ENCODE assay signal across 8 cellular contexts in genomic region chr13:20566424-20566916, GRCh38. TPM values are rescaled to one million over a fixed set of nuclear protein-coding genes. Genes with fewer than 3 reads are reported as not detected.
DNase-seq lines count a peak whose midpoint lies in the region; ATAC-seq and TF ChIP-seq lines count a peak whose summit lies in the region.

No MANE protein-coding gene starts in this region.

- peaks cover 8% of the 10 kb centered on the region for H3K9me3 Mint-ChIP-seq in activated naive CD4-positive, alpha-beta T cell treated with anti-CD3 and anti-CD28 coated beads, Interleukin-2, amount 10 ng/mL, durations not matched to agents 7 days and 5 days
- peaks cover 6% of the 10 kb centered on the region for H3K9me3 Mint-ChIP-seq in activated naive CD8-positive, alpha-beta T cell treated with anti-CD3 and anti-CD28 coated beads, Interleukin-2, amount 10 ng/mL, durations not matched to agents 7 days and 5 days

- H3K27me3 Mint-ChIP-seq in activated naive CD4-positive, alpha-beta T cell treated with anti-CD3 and anti-CD28 coated beads, Interleukin-2, amount 10 ng/mL, durations not matched to agents 7 days and 5 days, result no peaks in the 10 kb centered on the region
- peaks cover 2% of the 10 kb centered on the region for H3K27me3 Mint-ChIP-seq in activated naive CD8-positive, alpha-beta T cell treated with anti-CD3 and anti-CD28 coated beads, Interleukin-2, amount 10 ng/mL, durations not matched to agents 7 days and 5 days

- H3K27ac Mint-ChIP-seq in activated naive CD4-positive, alpha-beta T cell treated with anti-CD3 and anti-CD28 coated beads, Interleukin-2, amount 10 ng/mL, durations not matched to agents 7 days and 5 days, result peak overlapping the region; percentile 83
- H3K27ac Mint-ChIP-seq in activated naive CD8-positive, alpha-beta T cell treated with anti-CD3 and anti-CD28 coated beads, Interleukin-2, amount 10 ng/mL, durations not matched to agents 7 days and 5 days, result peak overlapping the region; percentile 90

- CTCF ChIA-PET in activated naive CD4-positive, alpha-beta T cell treated with anti-CD3 and anti-CD28 coated beads, Interleukin-2, amount 10 ng/mL, durations not matched to agents 7 days and 5 days (lab: Charles Lee), result no interaction called here

- H3K36me3 ChIP-seq in right atrium auricular region, result no peaks in the 10 kb centered on the region

- intact Hi-C loops in sciatic nerve (cut with DNase I), result no loop called here

- peak; percentile 3 for ATAC-seq in HG02763 (IDR thresholded peaks at IDR 0.05; ENCODE audit: unreplicated experiment)
- peak; percentile 68 for ATAC-seq in activated naive CD8-positive, alpha-beta T cell treated with anti-CD3 and anti-CD28 coated beads, Interleukin-2, amount 10 ng/mL, durations not matched to agents 7 days and 5 days (ENCODE audit: low read depth)
- peak; percentile 79 for ATAC-seq in sciatic nerve

- H3K4me3 ChIP-seq in right atrium auricular region, result peak overlapping the region; percentile 52 to 79

- H3K36me3 Mint-ChIP-seq in activated naive CD4-positive, alpha-beta T cell treated with anti-CD3 and anti-CD28 coated beads, Interleukin-2, amount 10 ng/mL, durations not matched to agents 7 days and 5 days, result peaks cover 12% of the 10 kb centered on the region
- peaks cover 9% of the 10 kb centered on the region for H3K36me3 Mint-ChIP-seq in activated naive CD8-positive, alpha-beta T cell treated with anti-CD3 and anti-CD28 coated beads, Interleukin-2, amount 10 ng/mL, durations not matched to agents 7 days and 5 days

- no peak for TF ChIP-seq CTCF in right atrium auricular region (IDR thresholded peaks at IDR 0.05)

- H3K4me1 Mint-ChIP-seq in activated naive CD4-positive, alpha-beta T cell treated with anti-CD3 and anti-CD28 coated beads, Interleukin-2, amount 10 ng/mL, durations not matched to agents 7 days and 5 days, result peaks cover 15% of the 10 kb centered on the region
- H3K4me1 Mint-ChIP-seq in activated naive CD8-positive, alpha-beta T cell treated with anti-CD3 and anti-CD28 coated beads, Interleukin-2, amount 10 ng/mL, durations not matched to agents 7 days and 5 days, result peaks cover 14% of the 10 kb centered on the region

- H3K27ac ChIP-seq in right atrium auricular region, result peak overlapping the region; percentile 94 to 95

- POLR2A ChIA-PET in activated naive CD8-positive, alpha-beta T cell treated with anti-CD3 and anti-CD28 coated beads, Interleukin-2, amount 10 ng/mL, durations not matched to agents 7 days and 5 days (lab: Charles Lee), result interaction anchor here (0.6 to 1.1 kb wide), 2 partner anchors 41 to 338 kb away, joined by 3 read pairs; partner anchors contain the start of gene CRYL1

- DNase-seq in activated naive CD4-positive, alpha-beta T cell treated with anti-CD3 and anti-CD28 coated beads, Interleukin-2, amount 10 ng/mL, durations not matched to agents 7 days and 5 days, result no peak
- DNase-seq in activated naive CD4-positive, alpha-beta T cell treated with Interleukin-2 at 50 U/mL for 16 hours, result no peak
- DNase-seq in NCI-H2171 (lab: John Stamatoyannopoulos, UW), result peak; percentile 58
- DNase-seq in activated naive CD8-positive, alpha-beta T cell treated with anti-CD3 and anti-CD28 coated beads, Interleukin-2, amount 10 ng/mL, durations not matched to agents 7 days and 5 days, result no peak
- DNase-seq in right atrium auricular region (ENCODE audit: low spot score), result peak; percentile 66
- no peak for DNase-seq in sciatic nerve (ENCODE audit: low spot score)
- DNase-seq in GDM1 (lab: John Stamatoyannopoulos, UW), result no peak

- H3K4me1 ChIP-seq in right atrium auricular region, result peaks cover 0 to 6% of the 10 kb centered on the region in 2 donors

- peak overlapping the region; percentile 93 for H3K4me3 Mint-ChIP-seq in activated naive CD4-positive, alpha-beta T cell treated with anti-CD3 and anti-CD28 coated beads, Interleukin-2, amount 10 ng/mL, durations not matched to agents 7 days and 5 days
- H3K4me3 Mint-ChIP-seq in activated naive CD8-positive, alpha-beta T cell treated with anti-CD3 and anti-CD28 coated beads, Interleukin-2, amount 10 ng/mL, durations not matched to agents 7 days and 5 days, result peak overlapping the region; percentile 93

- H3K9me3 ChIP-seq in right atrium auricular region, result no peaks in the 10 kb centered on the region

- H3K27me3 ChIP-seq in right atrium auricular region, result no peaks in the 10 kb centered on the region

RNA-seq across cellular contexts. Expression of gene IFT88, which starts 0.5 kb away (rescaled TPM):
- 1 to 10 TPM; 6.6 to 7.7 TPM for total RNA-seq in activated naive CD8-positive, alpha-beta T cell treated with anti-CD3 and anti-CD28 coated beads, Interleukin-2, amount 10 ng/mL, durations not matched to agents 7 days and 5 days
- total RNA-seq in right atrium auricular region (1 to 10 TPM; 5.1 to 5.7 TPM), sciatic nerve (20.5 TPM)

RNA-seq across cellular contexts. Expression of gene CRYL1, which starts 40.8 kb away (rescaled TPM):
- total RNA-seq in activated naive CD8-positive, alpha-beta T cell treated with anti-CD3 and anti-CD28 coated beads, Interleukin-2, amount 10 ng/mL, durations not matched to agents 7 days and 5 days, result 10 to 100 TPM; 14.9 to 16.5 TPM
- total RNA-seq in right atrium auricular region (10 to 100 TPM; 26.5 to 27.9 TPM), sciatic nerve (44.8 TPM)

Comparison
In these comparisons a context has a peak if more than half of its experiments do, and no peak if none do; other contexts are left out.
1. DNase-seq: peak in NCI-H2171 (single experiment) and right atrium auricular region (single experiment); none in activated naive CD4-positive, alpha-beta T cell treated with anti-CD3 and anti-CD28 coated beads, Interleukin-2, amount 10 ng/mL, durations not matched to agents 7 days and 5 days (single experiment), activated naive CD4-positive, alpha-beta T cell treated with Interleukin-2 at 50 U/mL for 16 hours (single experiment), activated naive CD8-positive, alpha-beta T cell treated with anti-CD3 and anti-CD28 coated beads, Interleukin-2, amount 10 ng/mL, durations not matched to agents 7 days and 5 days (single experiment), sciatic nerve (single experiment) and GDM1 (single experiment).
2. ATAC-seq: peak in every context shown above with its lines; median percentile 79 in sciatic nerve; 68 in activated naive CD8-positive, alpha-beta T cell treated with anti-CD3 and anti-CD28 coated beads, Interleukin-2, amount 10 ng/mL, durations not matched to agents 7 days and 5 days; 3 in HG02763.